In genomic region chr11:7303146-7303545, GRCh38 we compare ENCODE assay signal across 28 cellular contexts. TPM values are rescaled to one million over a fixed set of nuclear protein-coding genes. Genes with fewer than 3 reads are reported as not detected.
"Had no signal": no experiment of that assay in that cellular context is flagged by ENCODE, and none has a peak within 500 bp of the region (broad histone marks: within the 10 kb centered on the region; RNA-seq: fewer than 3 reads in every experiment).

No MANE protein-coding gene starts in this region.

- H3K4me1 ChIP-seq: colonic mucosa, esophagus muscularis mucosa, esophagus squamous epithelium, foreskin keratinocyte, gastrocnemius medialis, gastroesophageal sphincter, heart left ventricle, heart right ventricle had no signal

- H3K4me3 ChIP-seq: colonic mucosa, coronary artery, dorsolateral prefrontal cortex, esophagus muscularis mucosa, esophagus squamous epithelium, gastrocnemius medialis, gastroesophageal sphincter, heart left ventricle, heart right ventricle had no signal

- H3K9me3 ChIP-seq: colonic mucosa, esophagus muscularis mucosa, esophagus squamous epithelium, gastrocnemius medialis, gastroesophageal sphincter, heart left ventricle, heart right ventricle had no signal

- H3K4me3 Mint-ChIP-seq: dendritic cell treated with granulocyte-macrophage colony-stimulating factor and Interleukin-4, amounts not matched to agents 40 ng/mL and 50 ng/mL, for 4 days; effector memory CD8-positive, alpha-beta T cell; endodermal cell had no signal

- ATAC-seq: effector memory CD8-positive, alpha-beta T cell; esophagus mucosa; foreskin keratinocyte; gastrocnemius medialis; gastroesophageal sphincter; heart left ventricle; heart right ventricle had no signal

- DNase-seq: colonic mucosa; cortex of kidney; dermis blood vessel endothelial cell; dorsolateral prefrontal cortex; effector CD4-positive, alpha-beta T cell; effector CD8-positive, alpha-beta T cell; effector memory CD4-positive, alpha-beta T cell; effector memory CD8-positive, alpha-beta T cell; endodermal cell; erythroblast; esophagus squamous epithelium; foreskin fibroblast; foreskin keratinocyte; foreskin melanocyte; gastrocnemius medialis; glutamatergic neuron; head of caudate nucleus; heart left ventricle; heart right ventricle had no signal

- H3K27ac Mint-ChIP-seq: dendritic cell treated with granulocyte-macrophage colony-stimulating factor and Interleukin-4, amounts not matched to agents 40 ng/mL and 50 ng/mL, for 4 days; effector memory CD8-positive, alpha-beta T cell; endodermal cell had no signal

- H3K9me3 Mint-ChIP-seq: dendritic cell treated with granulocyte-macrophage colony-stimulating factor and Interleukin-4, amounts not matched to agents 40 ng/mL and 50 ng/mL, for 4 days; effector memory CD8-positive, alpha-beta T cell; endodermal cell had no signal

- H3K27ac ChIP-seq: colonic mucosa, coronary artery, dorsolateral prefrontal cortex, epithelial cell of prostate, esophagus muscularis mucosa, esophagus squamous epithelium, foreskin keratinocyte, gastrocnemius medialis, gastroesophageal sphincter, heart left ventricle, heart right ventricle had no signal

- H3K27me3 ChIP-seq: colonic mucosa, dorsolateral prefrontal cortex, esophagus muscularis mucosa, esophagus squamous epithelium, foreskin keratinocyte, gastrocnemius medialis, heart left ventricle, heart right ventricle had no signal

- H3K36me3 ChIP-seq: colonic mucosa, esophagus muscularis mucosa, esophagus squamous epithelium, gastrocnemius medialis, gastroesophageal sphincter, heart left ventricle, heart right ventricle had no signal

RNA-seq across cellular contexts. Expression of gene SYT9, which starts 51.4 kb away (rescaled TPM):
- total RNA-seq: endothelial cell of umbilical vein, esophagus mucosa, fibroblast of lung, foreskin keratinocyte, glomerular endothelial cell had no signal
- polyA plus RNA-seq: fibroblast of lung had no signal
